Comparison of ENCODE assay signal across 1 cellular context in genomic region chr2:222709191-222709891, GRCh38.
A peak's percentile ranks its signal among the peaks of the same experiment; 100 is the strongest.
TF ChIP-seq lines count a peak whose summit lies in the region.

No MANE protein-coding gene starts in this region.

TF ChIP-seq in HCT116, 20 proteins besides CTCF, POLR2A, EP300 and RAD21 (continued from another document):
- TF ChIP-seq REST (IDR thresholded peaks at IDR 0.05; ENCODE audit: low read depth), result no peak
- TF ChIP-seq TCF7L2 (IDR thresholded peaks at IDR 0.05; ENCODE audit: borderline replicate concordance, extremely low read depth, insufficient read depth, insufficient read length), result peak; percentile 25
- no peak for TF ChIP-seq EGR1 (IDR thresholded peaks at IDR 0.05; ENCODE audit: low read depth)
- no peak for TF ChIP-seq ZBTB33 (IDR thresholded peaks at IDR 0.05; ENCODE audit: extremely low read depth, insufficient replicate concordance, low read length)
- TF ChIP-seq JUND (IDR thresholded peaks at IDR 0.05), result 0 out of 2 replicates have a peak, but pooled peaks have one; percentile 22
- TF ChIP-seq ELF1 (IDR thresholded peaks at IDR 0.05; ENCODE audit: borderline replicate concordance, low read depth), result no peak
- 0 out of 2 replicates have a peak, but pooled peaks have one; percentile 42 for TF ChIP-seq POLR2AphosphoS5 (IDR thresholded peaks at IDR 0.05; ENCODE audit: low read depth, low read length)
- peak; percentile 44; the same call in 1 of the 2 replicates for TF ChIP-seq CBX3 (IDR thresholded peaks at IDR 0.05; ENCODE audit: low read depth)
- no peak for TF ChIP-seq ATF3 (IDR thresholded peaks at IDR 0.05)
